Comparison of ENCODE assay signal across 8 cellular contexts in the genomic region with DNA sequence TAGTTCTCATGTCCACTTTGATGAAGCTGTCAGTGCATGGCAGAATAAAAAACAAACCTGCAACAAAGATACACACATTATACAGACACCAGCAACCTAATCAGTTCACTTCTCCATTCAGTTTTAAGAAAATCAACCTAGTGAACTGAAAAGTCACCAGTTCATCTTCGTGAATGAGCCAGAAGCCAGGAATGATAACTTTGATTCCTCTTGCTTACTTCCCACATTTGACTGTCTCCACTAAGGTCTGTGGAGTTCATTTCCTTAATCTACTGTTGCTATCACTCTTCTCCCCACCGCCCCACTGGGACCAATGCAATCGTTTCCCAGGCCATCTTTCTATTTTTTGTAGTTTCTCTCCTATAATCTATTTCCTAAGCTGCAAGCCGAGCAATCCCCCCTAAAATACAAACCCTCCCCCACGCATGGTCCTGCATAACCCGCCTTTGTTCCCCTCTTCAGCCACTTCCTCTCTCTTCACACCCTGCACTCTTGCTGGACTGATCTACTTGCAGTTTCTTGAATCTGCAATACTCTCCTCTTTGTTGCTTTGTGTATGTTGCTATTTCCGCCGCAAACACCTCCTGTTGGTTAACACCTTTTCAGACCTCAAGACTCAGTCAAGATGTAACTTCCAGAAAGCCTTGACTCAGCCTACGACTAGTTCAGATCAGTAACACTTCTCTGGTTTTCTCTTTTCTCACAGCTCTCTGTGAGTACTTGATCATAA. TPM values are rescaled to one million over a fixed set of nuclear protein-coding genes. Genes with fewer than 3 reads are reported as not detected.
A peak's percentile ranks its signal among the peaks of the same experiment; 100 is the strongest.
DNase-seq lines count a peak whose midpoint lies in the region; ATAC-seq and TF ChIP-seq lines count a peak whose summit lies in the region.

No MANE protein-coding gene starts in this region.

- ATAC-seq in GM18861 (IDR thresholded peaks at IDR 0.05; ENCODE audit: unreplicated experiment), result peak; percentile 82
- ATAC-seq in HG02759 (IDR thresholded peaks at IDR 0.05; ENCODE audit: unreplicated experiment), result peak; percentile 87
- ATAC-seq in T-helper 17 cell, result peak; percentile 94
- ATAC-seq in gastroesophageal sphincter, result no peak

- peak overlapping the region; percentile 86 for H3K27ac Mint-ChIP-seq in T-helper 17 cell

- H3K4me3 ChIP-seq in gastroesophageal sphincter, result no peak overlapping the region

- H3K4me3 Mint-ChIP-seq in T-helper 17 cell, result peak overlapping the region; percentile 88

- H3K9me3 ChIP-seq in T-helper 17 cell (ENCODE audit: control insufficient read depth, low read length, poor library complexity, severe bottlenecking) (no peaks in the 10 kb centered on the region), gastroesophageal sphincter (no peaks in the 10 kb centered on the region)

- TF ChIP-seq CTCF in gastroesophageal sphincter (IDR thresholded peaks at IDR 0.05), result no peak

- peaks cover 34% of the 10 kb centered on the region for H3K4me1 Mint-ChIP-seq in T-helper 17 cell

- no peak for DNase-seq in T-helper 17 cell
- DNase-seq in stimulated activated CD8-positive, alpha-beta memory T cell treated with anti-CD3 and anti-CD28 coated beads, Interleukin-7, amount 100 ng/mL, for 1 hour (ENCODE audit: low read depth in 2 of 2), result peak; percentile 27 to 34
- no peak for DNase-seq in NCI-H510A (lab: John Stamatoyannopoulos, UW)
- no peak for DNase-seq in NCI-H146 (lab: John Stamatoyannopoulos, UW)
- DNase-seq in NCI-H1694 (lab: John Stamatoyannopoulos, UW), result no peak

- peaks cover 9% of the 10 kb centered on the region for H3K36me3 Mint-ChIP-seq in T-helper 17 cell (ENCODE audit: low read depth)

- H3K4me1 ChIP-seq in gastroesophageal sphincter, result peaks cover 39 to 100% (median 51%) of the 10 kb centered on the region in 3 donors

- no peak for TF ChIP-seq POLR2A in gastroesophageal sphincter (IDR thresholded peaks at IDR 0.05)

- TF ChIP-seq EP300 in gastroesophageal sphincter (IDR thresholded peaks at IDR 0.05), result no peak

- H3K27me3 ChIP-seq in gastroesophageal sphincter, result no peaks in the 10 kb centered on the region

- H3K36me3 ChIP-seq in gastroesophageal sphincter, result peaks cover 7 to 59% of the 10 kb centered on the region in 2 donors

- H3K27me3 Mint-ChIP-seq in T-helper 17 cell, result no peaks in the 10 kb centered on the region

- peak overlapping the region; percentile 69 to 97 (median 88) for H3K27ac ChIP-seq in gastroesophageal sphincter

- WGBS in gastroesophageal sphincter (ENCODE audit: low coverage in 1 of 2), 2 donors, result 67 to 79% methylated on average over 9 of the region's 9 CpGs

RNA-seq across cellular contexts. Expression of gene STOM, which starts 16.6 kb away (rescaled TPM):
- total RNA-seq in T-helper 17 cell (100 to 1,000 TPM in 1 of 2 donors, 10 to 100 TPM in 1; 77.9 to 115 TPM), gastroesophageal sphincter (100 to 1,000 TPM; 293 to 539 (median 457) TPM)

Comparison
In these comparisons a context has a peak if more than half of its experiments do, and no peak if none do; other contexts are left out.
1. DNase-seq: peak in stimulated activated CD8-positive, alpha-beta memory T cell treated with anti-CD3 and anti-CD28 coated beads, Interleukin-7, amount 100 ng/mL, for 1 hour (2 of 2); none in T-helper 17 cell (0 of 3), NCI-H510A (single experiment), NCI-H146 (single experiment) and NCI-H1694 (single experiment).